14 cellular contexts compared by ENCODE assay signal in the genomic region with DNA sequence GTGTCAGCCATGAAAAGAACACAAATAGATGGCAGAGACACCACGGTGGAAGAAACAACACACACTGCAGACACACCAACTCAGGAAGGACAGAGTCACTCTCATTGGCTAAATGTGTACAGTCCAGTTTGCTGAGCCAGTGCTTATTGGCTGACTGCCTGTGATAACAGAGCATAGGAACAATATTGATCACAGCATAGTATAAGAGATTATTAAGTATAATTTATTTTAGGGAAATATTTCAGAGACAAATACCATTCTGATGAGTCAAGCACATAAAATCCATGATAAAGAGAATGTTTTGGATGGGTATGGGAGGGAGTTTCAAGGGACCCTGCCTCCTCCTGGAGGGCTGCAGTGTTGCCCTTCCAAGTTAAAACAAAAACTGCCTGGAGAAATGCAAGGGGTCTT. TPM values are rescaled to one million over a fixed set of nuclear protein-coding genes. Genes with fewer than 3 reads are reported as not detected.
DNase-seq lines count a peak whose midpoint lies in the region; ATAC-seq and TF ChIP-seq lines count a peak whose summit lies in the region.
"Had no signal": no experiment of that assay in that cellular context is flagged by ENCODE, and none has a peak within 500 bp of the region (broad histone marks: within the 10 kb centered on the region; RNA-seq: fewer than 3 reads in every experiment).

No MANE protein-coding gene starts in this region.

- POLR2A ChIA-PET in RWPE1 (lab: Yijun Ruan, JAX; ENCODE audit: low non-redundant PET), result no interaction called here

- CTCF ChIA-PET in Calu3 (lab: Charles Lee), result interaction anchor here (0.6 kb wide), 1 partner anchor 140 kb away, joined by 3 read pairs; no protein-coding TSS in a partner anchor
- CTCF ChIA-PET in RWPE1 (lab: Yijun Ruan, JAX), result no interaction called here

- H3K36me3 Mint-ChIP-seq in Calu3 (ENCODE audit: insufficient read depth, unreplicated experiment), result peaks cover 5% of the 10 kb centered on the region

- no peak for ATAC-seq in HG02840 (IDR thresholded peaks at IDR 0.05; ENCODE audit: low FRiP score, unreplicated experiment)
- ATAC-seq: activated CD4-positive, alpha-beta T cell treated with anti-CD3 and anti-CD28 coated beads for 36 hours had no signal

- H3K27me3 Mint-ChIP-seq in Calu3 (ENCODE audit: unreplicated experiment), result no peaks in the 10 kb centered on the region
- H3K27me3 Mint-ChIP-seq: activated CD4-positive, alpha-beta T cell treated with anti-CD3 and anti-CD28 coated beads for 36 hours had no signal

- peaks cover 49% of the 10 kb centered on the region for H3K4me1 Mint-ChIP-seq in Calu3 (ENCODE audit: low read depth, unreplicated experiment)

- intact Hi-C loops in Calu3 (cut with micrococcal nuclease; ENCODE audit: unreplicated experiment), result no loop called here

- no peaks in the 10 kb centered on the region for H3K9me3 Mint-ChIP-seq in Calu3 (ENCODE audit: low read depth, unreplicated experiment)

- peak overlapping the region; percentile 56 for H3K27ac Mint-ChIP-seq in Calu3 (ENCODE audit: unreplicated experiment)
- H3K27ac Mint-ChIP-seq: activated CD4-positive, alpha-beta T cell treated with anti-CD3 and anti-CD28 coated beads for 36 hours had no signal

- H3K4me3 Mint-ChIP-seq in Calu3 (ENCODE audit: low read depth, unreplicated experiment), result no peak overlapping the region
- H3K4me3 Mint-ChIP-seq: activated CD4-positive, alpha-beta T cell treated with anti-CD3 and anti-CD28 coated beads for 36 hours had no signal

- no TSS peak for BruUV-seq in Calu3 (replicated peaks; lab: Mats Ljungman, UMichigan)

- H3K27ac ChIP-seq in RWPE1, result no peak overlapping the region
- H3K27ac ChIP-seq: thoracic aorta had no signal

- TF ChIP-seq CTCF in Calu3 (IDR thresholded peaks at IDR 0.05; ENCODE audit: unreplicated experiment) (no peak), RWPE1 (conservative IDR thresholded peaks at IDR 0.05; ENCODE audit: low read depth) (no peak)

- DNase-seq in Calu3, result no peak
- DNase-seq in HCEC 1CT, result peak; percentile 21
- peak; percentile 34 for DNase-seq in RWPE1 (ENCODE audit: low spot score)
- peak; percentile 27 for DNase-seq in iPS-NIHi7 (ENCODE audit: extremely low spot score)
- no peak for DNase-seq in NCI-H187 treated with DMSO at 0.1 percent for 48 hours (lab: John Stamatoyannopoulos, UW)
- no peak for DNase-seq in stimulated activated naive CD4-positive, alpha-beta T cell (lab: John Stamatoyannopoulos, UW)
- no peak for DNase-seq in anterior cingulate cortex (lab: John Stamatoyannopoulos, UW)
- DNase-seq: activated CD4-positive, alpha-beta T cell treated with anti-CD3 and anti-CD28 coated beads for 36 hours; foreskin melanocyte; NCI-H2029; Right ventricle myocardium superior; stimulated activated CD4-positive, alpha-beta T cell treated with anti-CD3 and anti-CD28 coated beads, Interleukin-2, amount 100 ng/mL, for 24 hours had no signal

RNA-seq across cellular contexts. Expression of a gene that starts 50.9 kb away (rescaled TPM):
- 123 and 131 TPM in 2 replicates for total RNA-seq in Calu3 (2022)

Comparison
In these comparisons a context has a peak if more than half of its experiments do, and no peak if none do; other contexts are left out.
1. DNase-seq: peak in HCEC 1CT (single experiment), RWPE1 (single experiment) and iPS-NIHi7 (single experiment); none in Calu3 (single experiment), NCI-H187 treated with DMSO at 0.1 percent for 48 hours (single experiment), stimulated activated naive CD4-positive, alpha-beta T cell (0 of 6) and anterior cingulate cortex (0 of 58).